Comparison of ENCODE assay signal across 20 cellular contexts in genomic region chr19:4990306-4990705, GRCh38. TPM values are rescaled to one million over a fixed set of nuclear protein-coding genes. Genes with fewer than 3 reads are reported as not detected.
DNase-seq lines count a peak whose midpoint lies in the region; ATAC-seq, FAIRE-seq and TF ChIP-seq lines count a peak whose summit lies in the region.
"Had no signal": no experiment of that assay in that cellular context is flagged by ENCODE, and none has a peak within 500 bp of the region (broad histone marks: within the 10 kb centered on the region; RNA-seq: fewer than 3 reads in every experiment).

No MANE protein-coding gene starts in this region.

- peak overlapping the region; percentile 11; the same call in 1 of the 2 replicates for H3K4me2 ChIP-seq in BLaER1

- peaks cover 100% of the 10 kb centered on the region for H4K20me1 ChIP-seq in BLaER1

- H3K4me3 Mint-ChIP-seq in CD8-positive, alpha-beta T cell, result no peak overlapping the region
- H3K4me3 Mint-ChIP-seq in brain (no peak overlapping the region), osteocyte (ENCODE audit: unreplicated experiment) (no peak overlapping the region)
- H3K4me3 Mint-ChIP-seq: B cell; CD8-positive, alpha-beta memory T cell had no signal

- H3K9me3 Mint-ChIP-seq in CD8-positive, alpha-beta T cell, result peaks cover 2% of the 10 kb centered on the region
- H3K9me3 Mint-ChIP-seq in brain, result peaks cover 6 to 30% (median 12%) of the 10 kb centered on the region in 5 experiments
- H3K9me3 Mint-ChIP-seq in osteocyte (ENCODE audit: unreplicated experiment), result peaks cover 6% of the 10 kb centered on the region

- TF ChIP-seq CTCF in CD8-positive, alpha-beta T cell (IDR thresholded peaks at IDR 0.05), result no peak
- TF ChIP-seq CTCF in brain (conservative IDR thresholded peaks at IDR 0.05), result no peak
- TF ChIP-seq CTCF in osteocyte (IDR thresholded peaks at IDR 0.05), result no peak

- no peaks in the 10 kb centered on the region for H3K9me3 ChIP-seq in BLaER1
- H3K9me3 ChIP-seq in CD8-positive, alpha-beta T cell (ENCODE audit: low read length), result no peaks in the 10 kb centered on the region

- H3K27me3 Mint-ChIP-seq in CD8-positive, alpha-beta T cell (ENCODE audit: low read depth), result no peaks in the 10 kb centered on the region
- H3K27me3 Mint-ChIP-seq in brain (no peaks in the 10 kb centered on the region), osteocyte (ENCODE audit: unreplicated experiment) (no peaks in the 10 kb centered on the region)
- H3K27me3 Mint-ChIP-seq: B cell; CD8-positive, alpha-beta memory T cell had no signal

- H3K9ac ChIP-seq in BLaER1, result no peak overlapping the region

- no peak for TF ChIP-seq POLR2A in GM12892 (IDR thresholded peaks at IDR 0.05; ENCODE audit: low read depth, low read length)

- peaks cover 33% of the 10 kb centered on the region for H3K36me3 Mint-ChIP-seq in CD8-positive, alpha-beta T cell
- peaks cover 64% of the 10 kb centered on the region for H3K36me3 Mint-ChIP-seq in brain
- H3K36me3 Mint-ChIP-seq in osteocyte (ENCODE audit: unreplicated experiment), result peaks cover 21% of the 10 kb centered on the region

- no peak for ATAC-seq in CD8-positive, alpha-beta T cell
- ATAC-seq in GM19455 (IDR thresholded peaks at IDR 0.05; ENCODE audit: unreplicated experiment) (no peak), GM21360 (IDR thresholded peaks at IDR 0.05; ENCODE audit: unreplicated experiment) (no peak)
- ATAC-seq: GM12878 had no signal

- intact Hi-C loops in CD8-positive, alpha-beta T cell (cut with DNase I, micrococcal nuclease), result no loop called here

- H3K27ac ChIP-seq in BLaER1, result no peak overlapping the region
- H3K27ac ChIP-seq in CD8-positive, alpha-beta T cell (ENCODE audit: low read depth, low read length), result no peak overlapping the region

- CTCF ChIA-PET in CD8-positive, alpha-beta T cell (lab: Charles Lee), result interaction anchor here (0.7 kb wide), 1 partner anchor 74 kb away, joined by 3 read pairs; no protein-coding TSS in a partner anchor

- no peaks in the 10 kb centered on the region for H3K27me3 ChIP-seq in BLaER1
- H3K27me3 ChIP-seq in CD8-positive, alpha-beta T cell (ENCODE audit: insufficient read depth, low read length), result no peaks in the 10 kb centered on the region

- H3K4me1 ChIP-seq in BLaER1, result peaks cover 61% of the 10 kb centered on the region
- H3K4me1 ChIP-seq in CD8-positive, alpha-beta T cell (ENCODE audit: insufficient read depth, low read length), result no peaks in the 10 kb centered on the region

- no peak overlapping the region for H3K4me3 ChIP-seq in BLaER1
- H3K4me3 ChIP-seq in CD8-positive, alpha-beta T cell (ENCODE audit: low read depth, low read length), result no peak overlapping the region
- H3K4me3 ChIP-seq: GM12878 had no signal

- no peak for FAIRE-seq in GM12892 (lab: Jason Lieb, UNC)
- FAIRE-seq: D721Med, G401.6, GM12878, GM18507, RCC 7860 had no signal

- POLR2A ChIA-PET in CD8-positive, alpha-beta T cell (lab: Charles Lee), result no interaction called here

- H3K36me3 ChIP-seq in BLaER1, result peaks cover 21% of the 10 kb centered on the region; the same call in 1 of the 2 replicates
- H3K36me3 ChIP-seq in CD8-positive, alpha-beta T cell (ENCODE audit: insufficient read depth, low read length), result no peaks in the 10 kb centered on the region

- peak overlapping the region; percentile 10 for H3K27ac Mint-ChIP-seq in CD8-positive, alpha-beta T cell
- H3K27ac Mint-ChIP-seq in brain (peak overlapping the region in 3 of 5 experiments; percentile 15 to 81 (median 61)), osteocyte (ENCODE audit: unreplicated experiment) (peak overlapping the region; percentile 58)
- H3K27ac Mint-ChIP-seq: B cell had no signal

- no peak for DNase-seq in CD8-positive, alpha-beta T cell
- DNase-seq in osteocyte (ENCODE audit: extremely low spot score, unreplicated experiment), result no peak
- DNase-seq in GM12892 (ENCODE audit: insufficient read length), result no peak
- DNase-seq: CD8-positive, alpha-beta memory T cell; DMS79 treated with DMSO at 0.1 percent for 48 hours; H7; NCI-H1092; NCI-H226; NCI-H526 treated with DMSO at 0.1 percent for 48 hours; SHP77 treated with DMSO at 0.1 percent for 48 hours had no signal

- peaks cover 20% of the 10 kb centered on the region for H3K4me1 Mint-ChIP-seq in CD8-positive, alpha-beta T cell (ENCODE audit: low read depth)
- H3K4me1 Mint-ChIP-seq in brain (peaks cover 59% of the 10 kb centered on the region), osteocyte (ENCODE audit: unreplicated experiment) (peaks cover 36% of the 10 kb centered on the region)

RNA-seq across cellular contexts. Expression of gene KDM4B, which starts 21.4 kb away (rescaled TPM):
- total RNA-seq in CD8-positive, alpha-beta T cell, result 100 to 1,000 TPM; 111 to 121 TPM
- polyA plus RNA-seq in brain (ENCODE audit: insufficient read depth, low read depth, low replicate concordance), result 41.0 TPM
- 48.4 and 49.0 TPM in 2 replicates for total RNA-seq in osteocyte
- polyA plus RNA-seq in GM12892 (2012; ENCODE audit: missing spikeins), result 19.4 TPM

Comparison
In these comparisons a context has a peak if more than half of its experiments do, and no peak if none do; other contexts are left out.
1. H3K27ac Mint-ChIP-seq: peak in every context shown above with its lines; median percentile 61 in brain; 58 in osteocyte; 10 in CD8-positive, alpha-beta T cell.